ENCODE assay signal across 17 cellular contexts in genomic region chr12:28704477-28705169, GRCh38.
"Had no signal": no experiment of that assay in that cellular context is flagged by ENCODE, and none has a peak within 500 bp of the region (broad histone marks: within the 10 kb centered on the region; RNA-seq: fewer than 3 reads in every experiment).

No MANE protein-coding gene starts in this region.

- H3K27ac ChIP-seq: ascending aorta, esophagus muscularis mucosa, hepatocyte, neural progenitor cell, right atrium auricular region, suprapubic skin, WERI-Rb-1 had no signal

- H3K4me3 ChIP-seq: ascending aorta, esophagus muscularis mucosa, hepatocyte, mucosa of descending colon, neural progenitor cell, right atrium auricular region, suprapubic skin had no signal

- H3K4me2 ChIP-seq: hepatocyte, neural progenitor cell had no signal

- H3K79me2 ChIP-seq: hepatocyte had no signal

- ATAC-seq: activated T-cell treated with anti-CD3 and anti-CD28 coated beads, Interleukin-2, amount 50 U/mL, for 72 hours; mucosa of descending colon; stimulated activated naive CD8-positive, alpha-beta T cell treated with anti-CD3 and anti-CD28 coated beads, Interleukin-15, amount 100 ng/mL, for 72 hours had no signal

- H3K27me3 ChIP-seq: ascending aorta, esophagus muscularis mucosa, hepatocyte, neural progenitor cell, right atrium auricular region, suprapubic skin had no signal

- H3K9ac ChIP-seq: neural progenitor cell had no signal

- H3K4me1 ChIP-seq: neural progenitor cell, right atrium auricular region, suprapubic skin had no signal

- DNase-seq: activated CD4-positive, alpha-beta T cell treated with anti-CD3 and anti-CD28 coated beads for 1 hour; activated effector memory CD4-positive, alpha-beta T cell treated with anti-CD3 and anti-CD28 coated beads, Interleukin-2, amount 50 U/mL, for 16 hours; activated naive CD4-positive, alpha-beta T cell treated with anti-CD3 and anti-CD28 coated beads, Interleukin-2, amount 50 U/mL, for 16 hours; activated T-cell treated with anti-CD3 and anti-CD28 coated beads, Interleukin-2, amount 50 U/mL, for 72 hours; effector CD8-positive, alpha-beta T cell; mesenchymal stem cell; mucosa of descending colon; naive B cell; stimulated activated CD4-positive, alpha-beta T cell treated with anti-CD3 and anti-CD28 coated beads, Interleukin-2, amount 100 ng/mL, for 48 hours; stimulated activated naive CD8-positive, alpha-beta T cell treated with anti-CD3 and anti-CD28 coated beads, Interleukin-15, amount 100 ng/mL, for 72 hours; WERI-Rb-1 had no signal

- H2AFZ ChIP-seq: hepatocyte, neural progenitor cell had no signal

- H3K36me3 ChIP-seq: ascending aorta, esophagus muscularis mucosa, neural progenitor cell, right atrium auricular region, suprapubic skin, WERI-Rb-1 had no signal

- H3K9me3 ChIP-seq: suprapubic skin had no signal
